8 cellular contexts compared by ENCODE assay signal in the genomic region with DNA sequence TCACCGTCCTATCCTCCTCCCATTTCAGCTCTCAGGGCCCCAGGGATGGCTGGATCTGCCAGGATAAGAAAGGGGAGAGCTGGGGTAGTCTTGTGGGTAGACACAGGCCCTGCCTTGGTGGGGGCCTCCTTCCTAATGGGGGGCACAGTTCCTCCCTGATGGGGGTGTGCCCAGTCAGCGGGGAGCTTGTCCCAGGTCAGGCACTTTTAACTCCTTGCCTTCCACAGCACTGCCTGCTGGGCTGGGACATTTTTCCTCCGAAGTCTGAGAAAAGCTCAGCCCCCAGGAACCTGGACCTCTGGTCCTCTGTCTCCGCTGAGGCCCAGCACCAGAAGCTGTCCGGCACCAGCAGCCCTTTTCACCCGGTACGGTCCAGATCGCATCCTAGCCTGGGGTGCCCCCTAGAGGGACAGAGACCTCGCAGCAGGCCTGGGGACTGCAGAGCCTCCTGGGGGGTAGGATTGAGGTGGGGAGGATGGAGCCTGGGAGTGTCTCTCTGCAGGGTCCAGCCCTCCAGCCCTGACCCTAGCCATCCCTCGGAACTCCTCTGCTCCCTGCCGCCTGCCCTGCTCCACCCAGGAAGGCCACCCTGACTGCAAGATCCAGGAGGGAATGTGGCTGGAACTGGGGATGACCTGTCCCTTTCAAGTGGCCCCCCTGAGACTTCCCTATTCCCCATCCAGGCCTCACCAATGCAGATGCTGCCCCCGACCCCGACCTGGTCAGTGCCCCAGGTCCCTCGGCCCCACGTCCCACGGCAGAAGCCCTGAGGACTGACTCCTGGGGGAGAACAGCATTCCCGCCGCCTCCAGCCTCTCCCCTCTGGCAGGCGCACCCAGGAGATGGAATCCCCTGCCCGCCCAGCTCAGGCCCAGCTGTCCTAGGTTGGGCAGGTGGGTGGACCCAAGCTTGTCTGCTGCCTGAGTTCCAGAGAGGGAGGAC. TPM values are rescaled to one million over a fixed set of nuclear protein-coding genes. Genes with fewer than 3 reads are reported as not detected.
DNase-seq lines count a peak whose midpoint lies in the region; ATAC-seq, FAIRE-seq and TF ChIP-seq lines count a peak whose summit lies in the region.

No MANE protein-coding gene starts in this region.

- no peaks in the 10 kb centered on the region for H3K27me3 Mint-ChIP-seq in activated CD4-positive, alpha-beta memory T cell treated with anti-CD3 and anti-CD28 coated beads for 36 hours

- ATAC-seq in HG03571 (IDR thresholded peaks at IDR 0.05; ENCODE audit: unreplicated experiment) = no peak

- CTCF ChIA-PET in HEK293 (lab: Yijun Ruan, JAX) = interaction anchor here (0.6 to 1.5 kb wide), 14 partner anchors 8 to 203 kb away, joined by 3 to 6 read pairs (median 4); no protein-coding TSS in a partner anchor
- CTCF ChIA-PET in activated CD4-positive, alpha-beta memory T cell treated with anti-CD3 and anti-CD28 coated beads for 36 hours (lab: Charles Lee) = interaction anchor here (0.7 to 2.2 kb wide), 13 partner anchors 8 to 177 kb away, joined by 3 to 14 read pairs (median 4); partner anchors contain the start of gene MIIP

- no peaks in the 10 kb centered on the region for H3K4me1 ChIP-seq in HEK293 (ENCODE audit: control insufficient read depth, insufficient read depth, low read length)
- no peaks in the 10 kb centered on the region for H3K4me1 ChIP-seq in small intestine (ENCODE audit: control insufficient read depth in 2 of 2, insufficient read depth in 1 of 2, low read depth in 1 of 2, low read length in 1 of 2)

- H3K9me3 ChIP-seq in HEK293 (ENCODE audit: control insufficient read depth, insufficient read depth, low read depth, low read length) (no peaks in the 10 kb centered on the region), small intestine (ENCODE audit: control insufficient read depth, low read depth) (no peaks in the 10 kb centered on the region)

- no peak overlapping the region for H3K27ac Mint-ChIP-seq in activated CD4-positive, alpha-beta memory T cell treated with anti-CD3 and anti-CD28 coated beads for 36 hours

- WGBS in small intestine, 3 donors = 77 to 86% (median 82%) methylated on average over 20 of the region's 20 CpGs

- H3K27ac ChIP-seq in HEK293 (ENCODE audit: extremely low read depth, low read depth, low read length) (no peak overlapping the region), small intestine (ENCODE audit: low read depth in 1 of 2, low read length in 1 of 2) (no peak overlapping the region)

- H3K9me3 Mint-ChIP-seq in activated CD4-positive, alpha-beta memory T cell treated with anti-CD3 and anti-CD28 coated beads for 36 hours = no peaks in the 10 kb centered on the region

- POLR2A ChIA-PET in HEK293 (lab: Yijun Ruan, JAX) = interaction anchor here (0.5 to 4.2 kb wide), 4 partner anchors 12 to 135 kb away, joined by 3 to 32 read pairs (median 4); partner anchors contain the start of gene MIIP
- POLR2A ChIA-PET in activated CD4-positive, alpha-beta memory T cell treated with anti-CD3 and anti-CD28 coated beads for 36 hours (lab: Charles Lee) = interaction anchor here (3.2 kb wide), 1 partner anchor 122 kb away, joined by 31 read pairs; no protein-coding TSS in a partner anchor

- H3K36me3 ChIP-seq in HEK293 (ENCODE audit: control insufficient read depth in 2 of 2, insufficient read depth in 1 of 2, low read length in 2 of 2) = peaks cover 0 to 53% of the 10 kb centered on the region in 2 experiments; a peak in 2 of 3 replicates
- peaks cover 2 to 8% of the 10 kb centered on the region in 2 donors for H3K36me3 ChIP-seq in small intestine (ENCODE audit: control insufficient read depth in 2 of 2, insufficient read depth in 2 of 2, low read length in 2 of 2)

- no peaks in the 10 kb centered on the region for H3K27me3 ChIP-seq in small intestine (ENCODE audit: control insufficient read depth in 2 of 2, insufficient read depth in 2 of 2, low read length in 2 of 2)

- peaks cover 25% of the 10 kb centered on the region for H3K36me3 Mint-ChIP-seq in activated CD4-positive, alpha-beta memory T cell treated with anti-CD3 and anti-CD28 coated beads for 36 hours

- TF ChIP-seq CTCF in HEK293 (tag by site-specific recombination; IDR thresholded peaks at IDR 0.05) = peak; percentile 53; the same call in 1 of the 2 replicates

- peak; percentile 70 for DNase-seq in AG08395 (ENCODE audit: low spot score)
- peak; percentile 65 for DNase-seq in activated CD4-positive, alpha-beta memory T cell treated with anti-CD3 and anti-CD28 coated beads for 36 hours
- peak; percentile 58 for DNase-seq in germinal center (ENCODE audit: low spot score)
- peak; percentile 24 for DNase-seq in small intestine
- DNase-seq in NCI-H187 (lab: John Stamatoyannopoulos, UW) = no peak
- no peak for DNase-seq in HCEC 1CT

- intact Hi-C loops in activated CD4-positive, alpha-beta memory T cell treated with anti-CD3 and anti-CD28 coated beads for 36 hours (cut with micrococcal nuclease) = no loop called here

- H3K4me1 Mint-ChIP-seq in activated CD4-positive, alpha-beta memory T cell treated with anti-CD3 and anti-CD28 coated beads for 36 hours (ENCODE audit: low read depth) = no peaks in the 10 kb centered on the region

- FAIRE-seq in small intestine (lab: Jason Lieb, UNC) = no peak

- no peak overlapping the region for H3K4me3 ChIP-seq in HEK293 (ENCODE audit: low read depth, low read length)
- H3K4me3 ChIP-seq in small intestine (ENCODE audit: low read depth in 1 of 2, low read length in 2 of 2) = no peak overlapping the region

- no peak overlapping the region for H3K4me3 Mint-ChIP-seq in activated CD4-positive, alpha-beta memory T cell treated with anti-CD3 and anti-CD28 coated beads for 36 hours

TF ChIP-seq in HEK293, 187 proteins besides CTCF, POLR2A, EP300 and RAD21:
- TF ChIP-seq PATZ1 (tag by site-specific recombination; IDR thresholded peaks at IDR 0.05) (peak; percentile 9; the same call in 1 of the 2 replicates), ZIC2 (tag by site-specific recombination; IDR thresholded peaks at IDR 0.05) (peak; percentile 46; the same call in 1 of the 2 replicates), HOXA7 (CRISPR knock-in tag; IDR thresholded peaks at IDR 0.05; ENCODE audit: borderline replicate concordance) (no peak), ZNF664 (tag by site-specific recombination; IDR thresholded peaks at IDR 0.05) (no peak), ZFP37 (tag by site-specific recombination; IDR thresholded peaks at IDR 0.05) (no peak), MZF1 (tag by site-specific recombination; IDR thresholded peaks at IDR 0.05; ENCODE audit: borderline replicate concordance) (peak; percentile 54; the same call in 1 of the 2 replicates), KLF1 (tag by site-specific recombination; IDR thresholded peaks at IDR 0.05) (no peak; the same call in none of the 2 replicates), PBX3 (CRISPR knock-in tag; IDR thresholded peaks at IDR 0.05) (no peak), ZNF830 (tag by site-specific recombination; IDR thresholded peaks at IDR 0.05; ENCODE audit: low read depth) (no peak), GLIS1 (tag by site-specific recombination; IDR thresholded peaks at IDR 0.05) (peak; percentile 85), ZFP41 (tag by site-specific recombination; IDR thresholded peaks at IDR 0.05; ENCODE audit: borderline replicate concordance) (no peak), GLIS2 (tag by site-specific recombination; IDR thresholded peaks at IDR 0.05) (peak; percentile 66; the same call in 1 of the 2 replicates)

RNA-seq across cellular contexts. Expression of gene MIIP, which starts 12.0 kb away (rescaled TPM):
- total RNA-seq in activated CD4-positive, alpha-beta memory T cell treated with anti-CD3 and anti-CD28 coated beads for 36 hours = 10 to 100 TPM; 46.1 to 47.9 TPM
- polyA plus RNA-seq in small intestine = 10 to 100 TPM; 25.4 to 65.7 (median 52.8) TPM

RNA-seq across cellular contexts. Expression of gene TNFRSF8, which starts 31.8 kb away (rescaled TPM):
- total RNA-seq in activated CD4-positive, alpha-beta memory T cell treated with anti-CD3 and anti-CD28 coated beads for 36 hours = 10 to 100 TPM; 31.1 to 33.2 TPM
- 1 to 10 TPM in 1 of 3 donors, under 1 TPM in 1, not detected in 1; 0.54 to 2.1 TPM for polyA plus RNA-seq in small intestine

RNA-seq across cellular contexts. Expression of gene MFN2, which starts 51.1 kb away (rescaled TPM):
- total RNA-seq in activated CD4-positive, alpha-beta memory T cell treated with anti-CD3 and anti-CD28 coated beads for 36 hours = 10 to 100 TPM; 52.0 to 58.1 TPM
- 10 to 100 TPM; 60.3 to 87.0 (median 85.9) TPM for polyA plus RNA-seq in small intestine

Comparison
In these comparisons a context has a peak if more than half of its experiments do, and no peak if none do; other contexts are left out.
1. DNase-seq: peak in AG08395 (single experiment), activated CD4-positive, alpha-beta memory T cell treated with anti-CD3 and anti-CD28 coated beads for 36 hours (single experiment), germinal center (single experiment) and small intestine (single experiment); none in NCI-H187 (0 of 2) and HCEC 1CT (single experiment).